In genomic region chr10:114250716-114251115, GRCh38 we compare ENCODE assay signal across 34 cellular contexts. TPM values are rescaled to one million over a fixed set of nuclear protein-coding genes. Genes with fewer than 3 reads are reported as not detected.
"Had no signal": no experiment of that assay in that cellular context is flagged by ENCODE, and none has a peak within 500 bp of the region (broad histone marks: within the 10 kb centered on the region; RNA-seq: fewer than 3 reads in every experiment).

No MANE protein-coding gene starts in this region.

- H3K4me3 Mint-ChIP-seq: mesothelial cell of epicardium; natural killer cell treated with Interleukin-12 subunit alpha and Interleukin-12 subunit beta and Interleukin-15 and Interleukin-18, amount 100 ng/mL, for 72 hours had no signal

- FAIRE-seq: endothelial cell of umbilical vein, kidney, urothelium cell line had no signal

- H3K36me3 Mint-ChIP-seq: naive B cell; natural killer cell treated with Interleukin-12 subunit alpha and Interleukin-12 subunit beta and Interleukin-15 and Interleukin-18, amount 100 ng/mL, for 72 hours had no signal

- H3K27ac ChIP-seq: coronary artery, esophagus muscularis mucosa, foreskin keratinocyte, gastroesophageal sphincter, heart left ventricle, hepatocyte, left lung, ovary, right lobe of liver, testis, tibial artery, upper lobe of left lung had no signal

- H3K4me1 ChIP-seq: esophagus muscularis mucosa, gastroesophageal sphincter, left lung, right lobe of liver, testis had no signal

- H3K36me3 ChIP-seq: esophagus muscularis mucosa, gastroesophageal sphincter, heart left ventricle, left lung, ovary, right lobe of liver, tibial artery, upper lobe of left lung had no signal

- H3K27ac Mint-ChIP-seq: mesothelial cell of epicardium; natural killer cell treated with Interleukin-12 subunit alpha and Interleukin-12 subunit beta and Interleukin-15 and Interleukin-18, amount 100 ng/mL, for 72 hours had no signal

- H3K4me3 ChIP-seq: coronary artery, esophagus muscularis mucosa, gastroesophageal sphincter, heart left ventricle, hepatocyte, left lung, mucosa of descending colon, ovary, right lobe of liver, smooth muscle cell, testis, tibial artery, upper lobe of left lung had no signal

- H3K9me3 Mint-ChIP-seq: mesothelial cell of epicardium; natural killer cell treated with Interleukin-12 subunit alpha and Interleukin-12 subunit beta and Interleukin-15 and Interleukin-18, amount 100 ng/mL, for 72 hours had no signal

- DNase-seq: dermis blood vessel endothelial cell; effector memory CD4-positive, alpha-beta T cell; foreskin keratinocyte; heart left ventricle; kidney; left lung; mesenchymal stem cell; mucosa of descending colon; naive B cell; occipital lobe; ovary; retina; right lobe of liver; stimulated activated CD4-positive, alpha-beta T cell treated with anti-CD3 and anti-CD28 coated beads, Interleukin-12 subunit alpha, Interleukin-12 subunit beta, amount 100 ng/mL, for 4 hours; stimulated activated CD4-positive, alpha-beta T cell treated with anti-CD3 and anti-CD28 coated beads, Interleukin-1b, Interleukin-23, amount 100 ng/mL, for 48 hours; stimulated activated CD4-positive, alpha-beta T cell treated with anti-CD3 and anti-CD28 coated beads, Interleukin-4, amount 100 ng/mL, for 1 hour; stimulated activated CD8-positive, alpha-beta memory T cell treated with anti-CD3 and anti-CD28 coated beads, Interleukin-4, amount 100 ng/mL, for 48 hours; stimulated activated naive CD4-positive, alpha-beta T cell treated with Interleukin-2 at 50 U/mL for 16 hours; substantia nigra; testis; tibial artery; upper lobe of left lung had no signal

- H3K9me3 ChIP-seq: esophagus muscularis mucosa, gastroesophageal sphincter, heart left ventricle, left lung, mucosa of descending colon, ovary, right lobe of liver, testis, tibial artery, upper lobe of left lung had no signal

- H3K27me3 ChIP-seq: foreskin keratinocyte, heart left ventricle, hepatocyte, left lung, ovary, right lobe of liver, testis, upper lobe of left lung had no signal

RNA-seq across cellular contexts. Expression of gene VWA2, which starts 11.7 kb away (rescaled TPM):
- total RNA-seq: dermis blood vessel endothelial cell; endothelial cell of umbilical vein; lung microvascular endothelial cell; natural killer cell treated with Interleukin-12 subunit alpha and Interleukin-12 subunit beta and Interleukin-15 and Interleukin-18, amount 100 ng/mL, for 72 hours; posterior vena cava; pulmonary artery endothelial cell had no signal
- polyA plus RNA-seq: endothelial cell of umbilical vein had no signal
